ENCODE assay signal across 24 cellular contexts in genomic region chrX:51569561-51569960, GRCh38. TPM values are rescaled to one million over a fixed set of nuclear protein-coding genes. Genes with fewer than 3 reads are reported as not detected.
DNase-seq lines count a peak whose midpoint lies in the region; ATAC-seq and TF ChIP-seq lines count a peak whose summit lies in the region.
"Had no signal": no experiment of that assay in that cellular context is flagged by ENCODE, and none has a peak within 500 bp of the region (broad histone marks: within the 10 kb centered on the region; RNA-seq: fewer than 3 reads in every experiment).

No MANE protein-coding gene starts in this region.

- H3K4me3 ChIP-seq in GM23248 (no peak overlapping the region), RWPE2 (ENCODE audit: severe bottlenecking) (no peak overlapping the region), osteoblast (ENCODE audit: insufficient read depth, low read length) (no peak overlapping the region)
- H3K4me3 ChIP-seq: BLaER1, SK-N-MC had no signal

- H4K20me1 ChIP-seq in GM23248 (ENCODE audit: insufficient read depth) (no peaks in the 10 kb centered on the region), osteoblast (ENCODE audit: insufficient read depth, low read length) (no peaks in the 10 kb centered on the region)
- H4K20me1 ChIP-seq: BLaER1 had no signal

- H3K27me3 ChIP-seq in GM23248 (replicated peaks; ENCODE audit: insufficient read depth) (no peaks in the 10 kb centered on the region), RWPE2 (ENCODE audit: insufficient read depth, poor library complexity, severe bottlenecking) (no peaks in the 10 kb centered on the region), osteoblast (ENCODE audit: insufficient read depth, low read length) (peaks cover 6% of the 10 kb centered on the region)

- H3K27ac ChIP-seq in GM23248 (no peak overlapping the region), RWPE2 (ENCODE audit: poor library complexity, severe bottlenecking) (peak overlapping the region; percentile 43), epithelial cell of prostate (peak overlapping the region; percentile 63), osteoblast (ENCODE audit: low read depth, low read length) (no peak overlapping the region)
- H3K27ac ChIP-seq: BLaER1, SK-N-MC had no signal

- no peaks in the 10 kb centered on the region for H3K9me3 Mint-ChIP-seq in activated T-cell treated with anti-CD3 and anti-CD28 coated beads, Interleukin-2, amount 50 U/mL, for 24 hours
- H3K9me3 Mint-ChIP-seq: CD4-positive, alpha-beta T cell; IgD-negative memory B cell had no signal

- no peaks in the 10 kb centered on the region for H3K9me2 ChIP-seq in GM23248 (ENCODE audit: insufficient read depth)

- H3K4me2 ChIP-seq in GM23248 (ENCODE audit: unreplicated experiment) = no peak overlapping the region
- H3K4me2 ChIP-seq in osteoblast (ENCODE audit: insufficient read depth, low read length) = no peak overlapping the region
- H3K4me2 ChIP-seq: BLaER1 had no signal

- H3F3A ChIP-seq in GM23248 (ENCODE audit: insufficient read depth) = no peaks in the 10 kb centered on the region

- no peaks in the 10 kb centered on the region for H3K36me3 Mint-ChIP-seq in activated T-cell treated with anti-CD3 and anti-CD28 coated beads, Interleukin-2, amount 50 U/mL, for 24 hours (ENCODE audit: low read depth)

- peaks cover 11% of the 10 kb centered on the region for H3K4me1 ChIP-seq in GM23248 (ENCODE audit: insufficient read depth)
- peaks cover 10% of the 10 kb centered on the region for H3K4me1 ChIP-seq in RWPE2 (ENCODE audit: insufficient read depth, poor library complexity, severe bottlenecking)
- peaks cover 9% of the 10 kb centered on the region for H3K4me1 ChIP-seq in osteoblast (ENCODE audit: insufficient read depth, low read length)
- H3K4me1 ChIP-seq: BLaER1 had no signal

- H3K27me3 Mint-ChIP-seq in activated T-cell treated with anti-CD3 and anti-CD28 coated beads, Interleukin-2, amount 50 U/mL, for 24 hours = peaks cover 42% of the 10 kb centered on the region
- H3K27me3 Mint-ChIP-seq: CD4-positive, alpha-beta T cell had no signal

- no peak overlapping the region for H3K4me3 Mint-ChIP-seq in activated T-cell treated with anti-CD3 and anti-CD28 coated beads, Interleukin-2, amount 50 U/mL, for 24 hours
- H3K4me3 Mint-ChIP-seq: CD4-positive, alpha-beta T cell; IgD-negative memory B cell had no signal

- no peak overlapping the region for H3K27ac Mint-ChIP-seq in activated T-cell treated with anti-CD3 and anti-CD28 coated beads, Interleukin-2, amount 50 U/mL, for 24 hours
- H3K27ac Mint-ChIP-seq: CD4-positive, alpha-beta T cell; IgD-negative memory B cell had no signal

- no peak; the same call in 2 of the 3 replicates for ATAC-seq in RWPE2 (ENCODE audit: low read depth)
- no peak for ATAC-seq in GM18520 (IDR thresholded peaks at IDR 0.05; ENCODE audit: unreplicated experiment)

- TF ChIP-seq CTCF in RWPE2 (IDR thresholded peaks at IDR 0.05; ENCODE audit: poor library complexity, severe bottlenecking) (no peak), osteoblast (IDR thresholded peaks at IDR 0.05; ENCODE audit: extremely low read depth, low read depth, low read length) (no peak)

- no peaks in the 10 kb centered on the region for H3K4me1 Mint-ChIP-seq in activated T-cell treated with anti-CD3 and anti-CD28 coated beads, Interleukin-2, amount 50 U/mL, for 24 hours (ENCODE audit: low read depth)
- H3K4me1 Mint-ChIP-seq: IgD-negative memory B cell had no signal

- H3K9ac ChIP-seq in GM23248 = no peak overlapping the region
- H3K9ac ChIP-seq: BLaER1 had no signal

- in situ Hi-C loops in GM23248 (cut with MboI) = no loop called here

- DNase-seq in GM23248 = peak; percentile 3
- no peak for DNase-seq in RWPE2 (ENCODE audit: low spot score)
- DNase-seq in epithelial cell of prostate (ENCODE audit: low read depth, low spot score) = no peak
- DNase-seq in osteoblast (ENCODE audit: insufficient read length, low spot score, missing footprints) = peak; percentile 65
- no peak for DNase-seq in activated effector memory CD4-positive, alpha-beta T cell treated with anti-CD3 and anti-CD28 coated beads, Interleukin-2, amount 50 U/mL, for 16 hours
- no peak for DNase-seq in activated T-cell treated with anti-CD3 and anti-CD28 coated beads, Interleukin-2, amount 50 U/mL, for 24 hours
- DNase-seq in NCI-H2081 (lab: John Stamatoyannopoulos, UW) = no peak
- DNase-seq: CD4-positive, alpha-beta T cell; COR-L47; DMS79 treated with DMSO at 0.1 percent for 48 hours; GDM1; NCI-H1417; NCI-H187; NCI-H2107; NCI-H446 treated with DMSO at 0.1 percent for 48 hours; NCI-H526 treated with DMSO at 0.1 percent for 48 hours; OCI-M1; SHP77 had no signal

- WGBS in GM23248 (ENCODE audit: low coverage in 1 of 2, low lambda C conversion rate in 2 of 2, missing lambda C conversion rate in 2 of 2), 2 experiments = 79 to 83% methylated on average over 3 of the region's 3 CpGs

- H3K9me3 ChIP-seq in GM23248 (ENCODE audit: low read depth) (no peaks in the 10 kb centered on the region), RWPE2 (ENCODE audit: severe bottlenecking) (no peaks in the 10 kb centered on the region), osteoblast (ENCODE audit: low read depth, low read length) (no peaks in the 10 kb centered on the region)
- H3K9me3 ChIP-seq: BLaER1 had no signal

- H2AFZ ChIP-seq in GM23248 (no peak overlapping the region), osteoblast (ENCODE audit: low read length) (no peak overlapping the region)

- no peaks in the 10 kb centered on the region for H3K36me3 ChIP-seq in GM23248 (ENCODE audit: low read depth)
- no peaks in the 10 kb centered on the region for H3K36me3 ChIP-seq in RWPE2 (ENCODE audit: low read depth)
- no peaks in the 10 kb centered on the region for H3K36me3 ChIP-seq in osteoblast (ENCODE audit: insufficient read depth, low read length)
- H3K36me3 ChIP-seq: BLaER1 had no signal

- H3K79me2 ChIP-seq in GM23248 (ENCODE audit: insufficient read depth) (no peaks in the 10 kb centered on the region), osteoblast (ENCODE audit: insufficient read depth, low read length) (no peaks in the 10 kb centered on the region)

RNA-seq across cellular contexts. Expression of gene CENPVL3, which starts 49.2 kb away (rescaled TPM):
- total RNA-seq in GM23248 (2014; rRNA removed; shearing (Covaris generic)) = not detected in 2 replicates
- not detected in 2 replicates for polyA plus RNA-seq in GM23248 (2016; fragmentation: Nextera tagmentation; extraction: Ambion mirVana)
- not detected in 2 replicates for total RNA-seq in osteoblast
- total RNA-seq: CD4-positive, alpha-beta T cell; MCF 10A; RPMI7951 had no signal
- polyA plus RNA-seq: IgD-negative memory B cell had no signal

Comparison
In these comparisons a context has a peak if more than half of its experiments do, and no peak if none do; other contexts are left out.
1. DNase-seq: peak in GM23248 (single experiment) and osteoblast (single experiment); none in RWPE2 (single experiment), epithelial cell of prostate (single experiment), activated effector memory CD4-positive, alpha-beta T cell treated with anti-CD3 and anti-CD28 coated beads, Interleukin-2, amount 50 U/mL, for 16 hours (single experiment), activated T-cell treated with anti-CD3 and anti-CD28 coated beads, Interleukin-2, amount 50 U/mL, for 24 hours (single experiment) and NCI-H2081 (0 of 2).
2. H3K27ac ChIP-seq: peak in RWPE2 (single experiment) and epithelial cell of prostate (single experiment); none in GM23248 (single experiment) and osteoblast (single experiment).